ENCODE assay signal across 19 cellular contexts in the genomic region with DNA sequence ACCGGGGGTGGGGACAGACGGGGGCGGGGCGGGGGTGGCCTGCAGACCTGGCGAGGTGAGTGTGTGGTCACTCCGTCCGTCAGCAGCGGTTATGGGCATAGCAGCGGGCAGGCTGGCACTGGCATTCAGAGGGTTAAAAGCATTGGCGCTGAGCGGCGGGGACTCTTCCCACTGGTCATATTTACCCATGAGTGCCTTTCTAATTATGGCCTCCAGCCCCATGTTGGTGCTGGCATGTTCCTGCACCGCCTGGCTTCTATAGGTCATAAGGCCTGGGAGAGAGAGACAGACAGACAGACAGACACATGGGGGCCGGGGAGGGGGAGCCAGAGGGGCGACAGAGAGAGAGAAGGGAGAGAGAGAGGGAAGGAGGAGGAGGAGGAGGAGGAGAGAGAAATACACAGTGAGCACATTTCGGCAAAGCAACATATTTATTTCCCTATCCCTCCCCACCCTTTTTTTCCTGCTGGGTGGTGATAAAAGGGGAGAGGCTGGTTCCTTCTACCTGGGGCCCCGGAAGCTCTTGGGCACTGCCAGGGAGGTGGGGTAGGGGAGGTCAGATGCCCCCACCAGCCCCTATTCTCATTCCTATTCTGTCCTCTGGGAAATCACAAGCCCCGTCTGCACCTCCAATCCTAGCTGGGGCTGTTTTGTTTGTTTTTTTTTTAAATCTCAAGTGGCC. TPM values are rescaled to one million over a fixed set of nuclear protein-coding genes. Genes with fewer than 3 reads are reported as not detected.
DNase-seq lines count a peak whose midpoint lies in the region; ATAC-seq and TF ChIP-seq lines count a peak whose summit lies in the region.
"Had no signal": no experiment of that assay in that cellular context is flagged by ENCODE, and none has a peak within 500 bp of the region (broad histone marks: within the 10 kb centered on the region; RNA-seq: fewer than 3 reads in every experiment).

No MANE protein-coding gene starts in this region.

- 73 to 78% methylated on average over 18 of the region's 18 CpGs for WGBS in testis, 2 donors

- CTCF ChIA-PET in WTC11 (lab: Charles Lee) = no interaction called here

- no peak for TF ChIP-seq POLR2A in testis (IDR thresholded peaks at IDR 0.05)

- H3K27me3 ChIP-seq in WERI-Rb-1 (ENCODE audit: insufficient read depth, low read depth, severe bottlenecking) = no peaks in the 10 kb centered on the region
- no peaks in the 10 kb centered on the region for H3K27me3 ChIP-seq in dorsolateral prefrontal cortex
- H3K27me3 ChIP-seq in mucosa of stomach (ENCODE audit: control insufficient read depth, insufficient read depth, low read length) = no peaks in the 10 kb centered on the region
- H3K27me3 ChIP-seq in testis = no peaks in the 10 kb centered on the region
- H3K27me3 ChIP-seq: colonic mucosa, suprapubic skin had no signal

- ATAC-seq in HG02885 (IDR thresholded peaks at IDR 0.05; ENCODE audit: poor library complexity, unreplicated experiment) (no peak), WTC11 (no peak)

- no peak for DNase-seq in WERI-Rb-1
- peak in 1 of 10 donors; percentile 47 for DNase-seq in dorsolateral prefrontal cortex
- DNase-seq in testis = no peak
- DNase-seq in WTC11 (ENCODE audit: low spot score) = no peak
- no peak for DNase-seq in activated T-helper 1 cell treated with anti-CD3 and anti-CD28 coated beads, Interleukin-12 subunit alpha, Interleukin-12 subunit beta, Interleukin-2, Interleukin-4 antibody, amounts not matched to agents 30 ng/mL and 10 ng/mL and 1 ng/mL, durations not matched to agents 14 hours and 24 hours and 36 hours (ENCODE audit: low spot score)
- no peak for DNase-seq in NCI-H1436 treated with DMSO at 0.1 percent for 48 hours (lab: John Stamatoyannopoulos, UW)
- DNase-seq: activated CD4-positive, alpha-beta T cell treated with anti-CD3 and anti-CD28 coated beads for 4 hours; activated T-cell treated with anti-CD3 and anti-CD28 coated beads for 4 hours; colonic mucosa; DMS 273 treated with DMSO at 0.1 percent for 48 hours; IMR-90; MV-4-11; SHP77 treated with DMSO at 0.1 percent for 48 hours; T-helper 2 cell had no signal

- H3K4me1 ChIP-seq in mucosa of stomach (ENCODE audit: control insufficient read depth, insufficient read depth, low read length) (peaks cover 19% of the 10 kb centered on the region), testis (peaks cover 10% of the 10 kb centered on the region)
- H3K4me1 ChIP-seq: colonic mucosa, parathyroid adenoma, suprapubic skin had no signal

- H3K9ac ChIP-seq in mucosa of stomach (ENCODE audit: low read length) = peak overlapping the region; percentile 50
- H3K9ac ChIP-seq: parathyroid adenoma had no signal

- peaks cover 9% of the 10 kb centered on the region; the same call in 1 of the 2 replicates for H3K4me1 Mint-ChIP-seq in WTC11
- no peaks in the 10 kb centered on the region for H3K4me1 Mint-ChIP-seq in activated T-helper 1 cell treated with anti-CD3 and anti-CD28 coated beads, Interleukin-12 subunit alpha, Interleukin-12 subunit beta, Interleukin-2, Interleukin-4 antibody, amounts not matched to agents 30 ng/mL and 10 ng/mL and 1 ng/mL, durations not matched to agents 14 hours and 24 hours and 36 hours (ENCODE audit: low read depth)

- TF ChIP-seq CTCF in WERI-Rb-1 (IDR thresholded peaks at IDR 0.05; ENCODE audit: low read depth, low read length) (no peak), dorsolateral prefrontal cortex (IDR thresholded peaks at IDR 0.05 in 54 of 56, conservative IDR thresholded peaks at IDR 0.05 in 2 of 56; ENCODE audit: low read depth in 1 of 56, partially characterized antibody in 56 of 56) (no peak), testis (IDR thresholded peaks at IDR 0.05) (no peak), WTC11 (IDR thresholded peaks at IDR 0.05) (no peak)

- H3K36me3 ChIP-seq in WERI-Rb-1 = peaks cover 71% of the 10 kb centered on the region
- H3K36me3 ChIP-seq in mucosa of stomach (ENCODE audit: control insufficient read depth, insufficient read depth, low read length) = peaks cover 34% of the 10 kb centered on the region
- no peaks in the 10 kb centered on the region for H3K36me3 ChIP-seq in testis (ENCODE audit: low read depth, missing control alignments)

- intact Hi-C loops in dorsolateral prefrontal cortex (cut with DNase I) (no loop called here), testis (cut with DNase I; ENCODE audit: low total_unique reads) (loop anchor here (10.0 kb wide), 1 partner anchor 273 kb away; no protein-coding TSS in a partner anchor)
- intact Hi-C loops in activated T-helper 1 cell treated with anti-CD3 and anti-CD28 coated beads, Interleukin-12 subunit alpha, Interleukin-12 subunit beta, Interleukin-2, Interleukin-4 antibody, amounts not matched to agents 30 ng/mL and 10 ng/mL and 1 ng/mL, durations not matched to agents 14 hours and 24 hours and 36 hours (cut with micrococcal nuclease) = no loop called here

- peak overlapping the region; percentile 94 for H3K27ac ChIP-seq in WERI-Rb-1
- peak overlapping the region in 55 of 59 donors; percentile 5 to 84 (median 71) for H3K27ac ChIP-seq in dorsolateral prefrontal cortex
- peak overlapping the region; percentile 14 to 33 for H3K27ac ChIP-seq in testis
- H3K27ac ChIP-seq: colonic mucosa, parathyroid adenoma, suprapubic skin had no signal

- peaks cover 48% of the 10 kb centered on the region for H3K36me3 Mint-ChIP-seq in WTC11
- peaks cover 20% of the 10 kb centered on the region for H3K36me3 Mint-ChIP-seq in activated T-helper 1 cell treated with anti-CD3 and anti-CD28 coated beads, Interleukin-12 subunit alpha, Interleukin-12 subunit beta, Interleukin-2, Interleukin-4 antibody, amounts not matched to agents 30 ng/mL and 10 ng/mL and 1 ng/mL, durations not matched to agents 14 hours and 24 hours and 36 hours (ENCODE audit: low read depth)

- no peak overlapping the region for H3K27ac Mint-ChIP-seq in WTC11
- no peak overlapping the region for H3K27ac Mint-ChIP-seq in activated T-helper 1 cell treated with anti-CD3 and anti-CD28 coated beads, Interleukin-12 subunit alpha, Interleukin-12 subunit beta, Interleukin-2, Interleukin-4 antibody, amounts not matched to agents 30 ng/mL and 10 ng/mL and 1 ng/mL, durations not matched to agents 14 hours and 24 hours and 36 hours

- no peak overlapping the region for H3K4me3 Mint-ChIP-seq in WTC11
- H3K4me3 Mint-ChIP-seq in activated T-helper 1 cell treated with anti-CD3 and anti-CD28 coated beads, Interleukin-12 subunit alpha, Interleukin-12 subunit beta, Interleukin-2, Interleukin-4 antibody, amounts not matched to agents 30 ng/mL and 10 ng/mL and 1 ng/mL, durations not matched to agents 14 hours and 24 hours and 36 hours = no peak overlapping the region

- H3K9me3 ChIP-seq in WERI-Rb-1 (ENCODE audit: severe bottlenecking) (peaks cover 14% of the 10 kb centered on the region), mucosa of stomach (ENCODE audit: control insufficient read depth, low read length) (peaks cover 11% of the 10 kb centered on the region), testis (no peaks in the 10 kb centered on the region)
- H3K9me3 ChIP-seq: colonic mucosa had no signal

- POLR2A ChIA-PET in WTC11 (lab: Charles Lee) = interaction anchor here (1.1 kb wide), 1 partner anchor 81 kb away, joined by 3 read pairs; no protein-coding TSS in a partner anchor

- H3K4me3 ChIP-seq in WERI-Rb-1 (ENCODE audit: low read depth, low read length) = peak overlapping the region; percentile 32
- peak overlapping the region in 1 of 59 donors; percentile 10 for H3K4me3 ChIP-seq in dorsolateral prefrontal cortex
- no peak overlapping the region for H3K4me3 ChIP-seq in mucosa of stomach (ENCODE audit: low read length)
- no peak overlapping the region for H3K4me3 ChIP-seq in testis
- H3K4me3 ChIP-seq: colonic mucosa, suprapubic skin had no signal

- H3K27me3 Mint-ChIP-seq in WTC11 (ENCODE audit: low read depth) = peaks cover 6% of the 10 kb centered on the region
- no peaks in the 10 kb centered on the region for H3K27me3 Mint-ChIP-seq in activated T-helper 1 cell treated with anti-CD3 and anti-CD28 coated beads, Interleukin-12 subunit alpha, Interleukin-12 subunit beta, Interleukin-2, Interleukin-4 antibody, amounts not matched to agents 30 ng/mL and 10 ng/mL and 1 ng/mL, durations not matched to agents 14 hours and 24 hours and 36 hours (ENCODE audit: insufficient read depth)

- peaks cover 13% of the 10 kb centered on the region for H3K9me3 Mint-ChIP-seq in WTC11
- peaks cover 19% of the 10 kb centered on the region for H3K9me3 Mint-ChIP-seq in activated T-helper 1 cell treated with anti-CD3 and anti-CD28 coated beads, Interleukin-12 subunit alpha, Interleukin-12 subunit beta, Interleukin-2, Interleukin-4 antibody, amounts not matched to agents 30 ng/mL and 10 ng/mL and 1 ng/mL, durations not matched to agents 14 hours and 24 hours and 36 hours

TF ChIP-seq in WTC11, 78 proteins besides CTCF, POLR2A, EP300 and RAD21:
- TF ChIP-seq ZNF219 (CRISPR knock-in tag; IDR thresholded peaks at IDR 0.05; ENCODE audit: borderline replicate concordance) (no peak), JUN (CRISPR knock-in tag; IDR thresholded peaks at IDR 0.05) (no peak)

RNA-seq across cellular contexts. Expression of gene RFLNA, which starts 32.6 kb away (rescaled TPM):
- total RNA-seq in dorsolateral prefrontal cortex (10 to 100 TPM in 10 of 120 experiments, 1 to 10 TPM in 110; 1.9 to 14.4 (median 5.9) TPM), testis (under 1 TPM; 0.31 to 0.68 TPM), WTC11 (2021) (6.3 to 11.3 TPM (median 10.2 TPM) in 3 replicates)
- polyA plus RNA-seq in testis (ENCODE audit: insufficient read depth, low read depth, low replicate concordance) = 0.80 TPM
- not detected in 2 replicates for total RNA-seq in activated T-helper 1 cell treated with anti-CD3 and anti-CD28 coated beads, Interleukin-12 subunit alpha, Interleukin-12 subunit beta, Interleukin-2, Interleukin-4 antibody, amounts not matched to agents 30 ng/mL and 10 ng/mL and 1 ng/mL, durations not matched to agents 14 hours and 24 hours and 36 hours
- total RNA-seq: IMR-90 had no signal
- polyA plus RNA-seq: BJ, IMR-90 had no signal

Comparison
In these comparisons a context has a peak if more than half of its experiments do, and no peak if none do; other contexts are left out.
1. H3K27ac ChIP-seq: peak in every context shown above with its lines; median percentile 94 in WERI-Rb-1; 71 in dorsolateral prefrontal cortex; 24 in testis.